Comparison of ENCODE assay signal across 13 cellular contexts in genomic region chr12:44654641-44655625, GRCh38.
DNase-seq lines count a peak whose midpoint lies in the region; ATAC-seq and TF ChIP-seq lines count a peak whose summit lies in the region.
"Had no signal": no experiment of that assay in that cellular context is flagged by ENCODE, and none has a peak within 500 bp of the region (broad histone marks: within the 10 kb centered on the region; RNA-seq: fewer than 3 reads in every experiment).

No MANE protein-coding gene starts in this region.

- DNase-seq in NCI-H2107 treated with DMSO at 0.1 percent for 48 hours (lab: John Stamatoyannopoulos, UW; ENCODE audit: unreplicated experiment): peak; percentile 76
- peak in 40 of 61 donors; percentile 4 to 73 (median 35) for DNase-seq in caudate nucleus (lab: John Stamatoyannopoulos, UW)
- peak; percentile 2 for DNase-seq in neural progenitor cell (ENCODE audit: low spot score)
- DNase-seq in effector memory CD4-positive, alpha-beta T cell: no peak
- DNase-seq in effector memory CD8-positive, alpha-beta T cell: no peak
- DNase-seq in ureter (ENCODE audit: low spot score): no peak
- DNase-seq: activated CD4-positive, CD25-positive, alpha-beta regulatory T cell; activated T-cell treated with anti-CD3 and anti-CD28 coated beads, Interleukin-2, amount 50 U/mL, for 72 hours; immature natural killer cell; NCI-H2029; SHP77 treated with DMSO at 0.1 percent for 48 hours had no signal

- H3K36me3 Mint-ChIP-seq in neural progenitor cell: peaks cover 20% of the 10 kb centered on the region
- no peaks in the 10 kb centered on the region for H3K36me3 Mint-ChIP-seq in effector memory CD8-positive, alpha-beta T cell (ENCODE audit: insufficient read depth)
- H3K36me3 Mint-ChIP-seq: immature natural killer cell had no signal

- no peaks in the 10 kb centered on the region for H3K27me3 ChIP-seq in DOHH2 (ENCODE audit: control insufficient read depth, low read length)
- H3K27me3 ChIP-seq in neural progenitor cell: no peaks in the 10 kb centered on the region
- H3K27me3 ChIP-seq in effector memory CD4-positive, alpha-beta T cell (replicated peaks; ENCODE audit: control insufficient read depth, insufficient read depth, low read length, poor library complexity, severe bottlenecking): no peaks in the 10 kb centered on the region

- H3K27me3 Mint-ChIP-seq in neural progenitor cell (ENCODE audit: insufficient read depth, low read depth): no peaks in the 10 kb centered on the region
- H3K27me3 Mint-ChIP-seq in effector memory CD8-positive, alpha-beta T cell: no peaks in the 10 kb centered on the region

- H3F3A ChIP-seq in DOHH2 (ENCODE audit: control insufficient read depth, insufficient read depth): no peaks in the 10 kb centered on the region
- peaks cover 12% of the 10 kb centered on the region for H3F3A ChIP-seq in neural progenitor cell (ENCODE audit: low read depth)

- H3K27ac ChIP-seq in DOHH2 (ENCODE audit: low read depth, low read length) (peak overlapping the region; percentile 29), caudate nucleus (ENCODE audit: low read depth, low read length) (peak overlapping the region; percentile 27), neural progenitor cell (peak overlapping the region; percentile 76)
- H3K27ac ChIP-seq in effector memory CD4-positive, alpha-beta T cell (ENCODE audit: insufficient read depth, low read length, poor library complexity, severe bottlenecking): no peak overlapping the region

- peaks cover 17% of the 10 kb centered on the region for H3K9me3 Mint-ChIP-seq in neural progenitor cell
- no peaks in the 10 kb centered on the region for H3K9me3 Mint-ChIP-seq in effector memory CD8-positive, alpha-beta T cell
- H3K9me3 Mint-ChIP-seq: activated T-cell treated with anti-CD3 and anti-CD28 coated beads, Interleukin-2, amount 50 U/mL, for 72 hours had no signal

- H3K9ac ChIP-seq in neural progenitor cell: no peak overlapping the region

- H3K4me1 ChIP-seq in DOHH2 (ENCODE audit: control insufficient read depth, low read length) (peaks cover 14% of the 10 kb centered on the region), neural progenitor cell (peaks cover 25% of the 10 kb centered on the region)
- no peaks in the 10 kb centered on the region for H3K4me1 ChIP-seq in effector memory CD4-positive, alpha-beta T cell (ENCODE audit: control insufficient read depth, insufficient read depth, low read length, poor library complexity, severe bottlenecking)

- peak overlapping the region; percentile 81 for H3K27ac Mint-ChIP-seq in neural progenitor cell
- no peak overlapping the region for H3K27ac Mint-ChIP-seq in effector memory CD8-positive, alpha-beta T cell
- H3K27ac Mint-ChIP-seq: activated T-cell treated with anti-CD3 and anti-CD28 coated beads, Interleukin-2, amount 50 U/mL, for 72 hours; immature natural killer cell had no signal

- peak overlapping the region; percentile 47 for H3K4me3 Mint-ChIP-seq in neural progenitor cell
- H3K4me3 Mint-ChIP-seq in effector memory CD8-positive, alpha-beta T cell: no peak overlapping the region
- H3K4me3 Mint-ChIP-seq: activated T-cell treated with anti-CD3 and anti-CD28 coated beads, Interleukin-2, amount 50 U/mL, for 72 hours; immature natural killer cell had no signal

- H3K9me2 ChIP-seq in DOHH2 (replicated peaks; ENCODE audit: control insufficient read depth, low read length): no peaks in the 10 kb centered on the region

- H2AFZ ChIP-seq in neural progenitor cell (replicated peaks): no peak overlapping the region

- H3K36me3 ChIP-seq in DOHH2 (ENCODE audit: control insufficient read depth, low read length) (no peaks in the 10 kb centered on the region), neural progenitor cell (no peaks in the 10 kb centered on the region)
- no peaks in the 10 kb centered on the region for H3K36me3 ChIP-seq in effector memory CD4-positive, alpha-beta T cell (ENCODE audit: control insufficient read depth, insufficient read depth, low read length)

- H3K79me2 ChIP-seq in DOHH2 (ENCODE audit: control insufficient read depth, low read length) (no peaks in the 10 kb centered on the region), neural progenitor cell (ENCODE audit: low read depth) (no peaks in the 10 kb centered on the region)

- no peaks in the 10 kb centered on the region for H3K9me3 ChIP-seq in DOHH2 (ENCODE audit: control insufficient read depth, insufficient read depth, low read length)
- H3K9me3 ChIP-seq in neural progenitor cell (ENCODE audit: low read depth): no peaks in the 10 kb centered on the region
- no peaks in the 10 kb centered on the region for H3K9me3 ChIP-seq in effector memory CD4-positive, alpha-beta T cell (ENCODE audit: control insufficient read depth, low read length)

- H4K20me1 ChIP-seq in DOHH2 (ENCODE audit: control insufficient read depth, insufficient read depth, low read depth, low read length): no peaks in the 10 kb centered on the region
- H4K20me1 ChIP-seq in neural progenitor cell (ENCODE audit: low read depth): peaks cover 4% of the 10 kb centered on the region

- ATAC-seq in GM18873 (IDR thresholded peaks at IDR 0.05; ENCODE audit: low FRiP score, unreplicated experiment): no peak
- ATAC-seq in effector memory CD8-positive, alpha-beta T cell (replicated peaks): no peak

- H3K4me3 ChIP-seq in DOHH2 (ENCODE audit: low read length) (no peak overlapping the region), neural progenitor cell (no peak overlapping the region)
- no peak overlapping the region for H3K4me3 ChIP-seq in effector memory CD4-positive, alpha-beta T cell (ENCODE audit: insufficient read depth, low read depth, low read length, poor library complexity, severe bottlenecking)

- TF ChIP-seq CTCF in DOHH2 (IDR thresholded peaks at IDR 0.05; ENCODE audit: low read depth, low read length, poor library complexity, severe bottlenecking) (no peak), neural progenitor cell (IDR thresholded peaks at IDR 0.05) (no peak)

- H3K4me2 ChIP-seq in DOHH2 (ENCODE audit: low read length) (peak overlapping the region; percentile 23; the same call in 1 of the 2 replicates), neural progenitor cell (peak overlapping the region; percentile 16)

- peaks cover 45% of the 10 kb centered on the region for H3K4me1 Mint-ChIP-seq in neural progenitor cell
- H3K4me1 Mint-ChIP-seq in effector memory CD8-positive, alpha-beta T cell (ENCODE audit: low read depth in 2 of 2): peaks cover 0 to 2% of the 10 kb centered on the region in 2 donors
- H3K4me1 Mint-ChIP-seq: immature natural killer cell had no signal

Comparison
In these comparisons a context has a peak if more than half of its experiments do, and no peak if none do; other contexts are left out.
1. DNase-seq: peak in NCI-H2107 treated with DMSO at 0.1 percent for 48 hours (single experiment), caudate nucleus (40 of 61) and neural progenitor cell (single experiment); none in effector memory CD4-positive, alpha-beta T cell (0 of 3), effector memory CD8-positive, alpha-beta T cell (0 of 3) and ureter (single experiment).